Comparison of ENCODE assay signal across 8 cellular contexts in genomic region chr11:130213143-130213978, GRCh38. TPM values are rescaled to one million over a fixed set of nuclear protein-coding genes. Genes with fewer than 3 reads are reported as not detected.
A peak's percentile ranks its signal among the peaks of the same experiment; 100 is the strongest.
DNase-seq lines count a peak whose midpoint lies in the region; ATAC-seq and TF ChIP-seq lines count a peak whose summit lies in the region.

No MANE protein-coding gene starts in this region.

- POLR2A ChIA-PET in PC-3 (lab: Charles Lee; ENCODE audit: unreplicated experiment) = interaction anchor here (0.6 kb wide), 1 partner anchor 41 kb away, joined by 3 read pairs; no protein-coding TSS in a partner anchor

- no peaks in the 10 kb centered on the region for H4K20me1 ChIP-seq in PC-3 (ENCODE audit: low read length)

- no peak overlapping the region for H2AFZ ChIP-seq in PC-3 (ENCODE audit: low read length)

- peak; percentile 72 for DNase-seq in BE2C
- peak; percentile 76 for DNase-seq in PC-3
- peak; percentile 56 for DNase-seq in activated T-helper 1 cell treated with Interleukin-2 at 50 U/mL for 16 hours (ENCODE audit: low read depth)
- peak in 1 of 2 donors; percentile 62 for DNase-seq in foreskin fibroblast
- peak; percentile 54 for DNase-seq in omental fat pad (ENCODE audit: low spot score)
- DNase-seq in thoracic aorta (ENCODE audit: low spot score) = no peak

- H3K9ac ChIP-seq in PC-3 (ENCODE audit: low read length) = no peak overlapping the region

- peaks cover 22% of the 10 kb centered on the region for H3K27me3 ChIP-seq in BE2C
- H3K27me3 ChIP-seq in PC-3 (ENCODE audit: low read length) = no peaks in the 10 kb centered on the region
- H3K27me3 ChIP-seq in thoracic aorta (replicated peaks; ENCODE audit: insufficient read depth) = no peaks in the 10 kb centered on the region

- no peaks in the 10 kb centered on the region for H3F3A ChIP-seq in PC-3 (ENCODE audit: low read length, unreplicated experiment)

- H3K9me3 ChIP-seq in BE2C (no peaks in the 10 kb centered on the region), PC-3 (ENCODE audit: low read length) (no peaks in the 10 kb centered on the region), thoracic aorta (no peaks in the 10 kb centered on the region)

- TF ChIP-seq CTCF in BE2C (IDR thresholded peaks at IDR 0.05; ENCODE audit: low read depth, low read length) (peak; percentile 86), PC-3 (conservative IDR thresholded peaks at IDR 0.05; ENCODE audit: low read depth, low read length) (peak; percentile 98), foreskin fibroblast (IDR thresholded peaks at IDR 0.05; ENCODE audit: low read depth, low read length) (peak; percentile 82), omental fat pad (IDR thresholded peaks at IDR 0.05) (no peak), thoracic aorta (IDR thresholded peaks at IDR 0.05) (peak; percentile 95)

- H3K4me3 ChIP-seq in BE2C (ENCODE audit: low read depth, low read length) = no peak overlapping the region
- H3K4me3 ChIP-seq in PC-3 (ENCODE audit: low read length) = no peak overlapping the region
- H3K4me3 ChIP-seq in foreskin fibroblast (ENCODE audit: low read depth in 1 of 2, low read length in 2 of 2) = no peak overlapping the region
- peak overlapping the region; percentile 20 for H3K4me3 ChIP-seq in thoracic aorta

- BruUV-seq in PC-3 (replicated peaks; lab: Mats Ljungman, UMichigan) = no TSS peak

- H3K9me2 ChIP-seq in PC-3 (replicated peaks; ENCODE audit: low read length) = no peaks in the 10 kb centered on the region

- H3K4me2 ChIP-seq in PC-3 (ENCODE audit: low read length) = peak overlapping the region; percentile 34

- H3K79me2 ChIP-seq in PC-3 (ENCODE audit: low read length) = no peaks in the 10 kb centered on the region

- ATAC-seq in GM19035 (IDR thresholded peaks at IDR 0.05; ENCODE audit: unreplicated experiment) (peak; percentile 85), HG03342 (IDR thresholded peaks at IDR 0.05; ENCODE audit: unreplicated experiment) (peak; percentile 80), PC-3 (peak; percentile 76), omental fat pad (ENCODE audit: low FRiP score) (peak; percentile 60), thoracic aorta (ENCODE audit: insufficient number of reproducible peaks, low FRiP score, low read depth) (no peak)

- intact Hi-C loops in PC-3 (cut with micrococcal nuclease) = loop anchor here (1.0 to 10.0 kb wide), 4 partner anchors 101 to 217 kb away; partner anchors contain the start of gene ZBTB44

- no peaks in the 10 kb centered on the region for H3K4me1 ChIP-seq in BE2C
- no peaks in the 10 kb centered on the region; the same call in 1 of the 2 replicates for H3K4me1 ChIP-seq in PC-3 (ENCODE audit: insufficient read depth, low read length)
- no peaks in the 10 kb centered on the region for H3K4me1 ChIP-seq in thoracic aorta (ENCODE audit: control insufficient read depth in 1 of 2, low read depth in 2 of 2)

- CTCF ChIA-PET in PC-3 (lab: Charles Lee) = interaction anchor here (0.5 to 1.3 kb wide), 8 partner anchors 67 to 433 kb away, joined by 3 to 16 read pairs (median 3); no protein-coding TSS in a partner anchor

- H3K36me3 ChIP-seq in BE2C (no peaks in the 10 kb centered on the region), PC-3 (ENCODE audit: low read depth, low read length) (peaks cover 2% of the 10 kb centered on the region), thoracic aorta (no peaks in the 10 kb centered on the region)

- H3K27ac ChIP-seq in PC-3 (ENCODE audit: low read length) (no peak overlapping the region), thoracic aorta (no peak overlapping the region)

RNA-seq across cellular contexts. Expression of gene ST14, which starts 53.8 kb away (rescaled TPM):
- polyA plus RNA-seq in BE2C (2012; ENCODE audit: insufficient read depth, insufficient read length, low read depth) = 0.28 TPM
- total RNA-seq in PC-3 (2014; rRNA removed) (231 and 289 TPM in 2 replicates), omental fat pad (10 to 100 TPM in 2 of 4 donors, 1 to 10 TPM in 2; 4.4 to 49.1 (median 10.8) TPM), thoracic aorta (1 to 10 TPM; 4.9 to 6.9 TPM)

Comparison
In these comparisons a context has a peak if more than half of its experiments do, and no peak if none do; other contexts are left out.
1. CTCF ChIP-seq: peak in BE2C (single experiment), PC-3 (single experiment), foreskin fibroblast (single experiment) and thoracic aorta (single experiment); none in omental fat pad (0 of 3).